ENCODE assay signal across 8 cellular contexts in genomic region chrX:12080265-12080664, GRCh38. TPM values are rescaled to one million over a fixed set of nuclear protein-coding genes. Genes with fewer than 3 reads are reported as not detected.
DNase-seq lines count a peak whose midpoint lies in the region; ATAC-seq and TF ChIP-seq lines count a peak whose summit lies in the region.

No MANE protein-coding gene starts in this region.

- H3K4me3 Mint-ChIP-seq in naive thymus-derived CD8-positive, alpha-beta T cell = no peak overlapping the region
- no peak overlapping the region for H3K4me3 Mint-ChIP-seq in T-helper 2 cell treated with Interferon-gamma antibody and Interleukin-4, amounts not matched to agents 5 μg/mL and 100 μg/mL, for 36 hours

- peak; percentile 57 for TF ChIP-seq CTCF in epithelial cell of esophagus (IDR thresholded peaks at IDR 0.05; ENCODE audit: insufficient read depth, low read depth, low read length, missing control alignments)

- DNase-seq in AG20443 (ENCODE audit: low spot score) = peak; percentile 30
- DNase-seq in NCI-H69 (lab: John Stamatoyannopoulos, UW) = peak; percentile 82
- DNase-seq in epithelial cell of esophagus (ENCODE audit: low read depth) = peak; percentile 44
- DNase-seq in putamen (ENCODE audit: low spot score) = peak; percentile 16
- DNase-seq in naive thymus-derived CD8-positive, alpha-beta T cell = no peak
- no peak for DNase-seq in T-helper 2 cell treated with Interferon-gamma antibody and Interleukin-4, amounts not matched to agents 5 μg/mL and 100 μg/mL, for 36 hours (ENCODE audit: low spot score)

- ATAC-seq in GM21825 (IDR thresholded peaks at IDR 0.05; ENCODE audit: unreplicated experiment) (peak; percentile 67), GM18498 (IDR thresholded peaks at IDR 0.05; ENCODE audit: unreplicated experiment) (no peak)
- ATAC-seq in naive thymus-derived CD8-positive, alpha-beta T cell = no peak

- no peaks in the 10 kb centered on the region for H3K4me1 Mint-ChIP-seq in naive thymus-derived CD8-positive, alpha-beta T cell
- no peaks in the 10 kb centered on the region for H3K4me1 Mint-ChIP-seq in T-helper 2 cell treated with Interferon-gamma antibody and Interleukin-4, amounts not matched to agents 5 μg/mL and 100 μg/mL, for 36 hours (ENCODE audit: low read depth)

- peaks cover 0 to 13% (median 0%) of the 10 kb centered on the region in 9 donors for H3K9me3 Mint-ChIP-seq in naive thymus-derived CD8-positive, alpha-beta T cell
- H3K9me3 Mint-ChIP-seq in T-helper 2 cell treated with Interferon-gamma antibody and Interleukin-4, amounts not matched to agents 5 μg/mL and 100 μg/mL, for 36 hours = no peaks in the 10 kb centered on the region

- POLR2A ChIA-PET in naive thymus-derived CD8-positive, alpha-beta T cell (lab: Charles Lee) = no interaction called here

- no peak overlapping the region for H3K27ac Mint-ChIP-seq in naive thymus-derived CD8-positive, alpha-beta T cell
- H3K27ac Mint-ChIP-seq in T-helper 2 cell treated with Interferon-gamma antibody and Interleukin-4, amounts not matched to agents 5 μg/mL and 100 μg/mL, for 36 hours = no peak overlapping the region

- peaks cover 2 to 22% (median 3%) of the 10 kb centered on the region in 5 donors for H3K27me3 Mint-ChIP-seq in naive thymus-derived CD8-positive, alpha-beta T cell
- H3K27me3 Mint-ChIP-seq in T-helper 2 cell treated with Interferon-gamma antibody and Interleukin-4, amounts not matched to agents 5 μg/mL and 100 μg/mL, for 36 hours (ENCODE audit: low read depth) = no peaks in the 10 kb centered on the region

- no peak overlapping the region for H3K4me3 ChIP-seq in epithelial cell of esophagus (ENCODE audit: low read length)

- peaks cover 0 to 7% (median 0%) of the 10 kb centered on the region in 3 donors for H3K36me3 Mint-ChIP-seq in naive thymus-derived CD8-positive, alpha-beta T cell
- no peaks in the 10 kb centered on the region for H3K36me3 Mint-ChIP-seq in T-helper 2 cell treated with Interferon-gamma antibody and Interleukin-4, amounts not matched to agents 5 μg/mL and 100 μg/mL, for 36 hours (ENCODE audit: low read depth)

RNA-seq across cellular contexts. Expression of gene FRMPD4, which starts 58.0 kb away (rescaled TPM):
- total RNA-seq in naive thymus-derived CD8-positive, alpha-beta T cell = not detected
- polyA plus RNA-seq in naive thymus-derived CD8-positive, alpha-beta T cell = not detected

Comparison
In these comparisons a context has a peak if more than half of its experiments do, and no peak if none do; other contexts are left out.
1. DNase-seq: peak in AG20443 (single experiment), NCI-H69 (single experiment), epithelial cell of esophagus (single experiment) and putamen (single experiment); none in naive thymus-derived CD8-positive, alpha-beta T cell (0 of 10) and T-helper 2 cell treated with Interferon-gamma antibody and Interleukin-4, amounts not matched to agents 5 μg/mL and 100 μg/mL, for 36 hours (single experiment).